In the genomic region with DNA sequence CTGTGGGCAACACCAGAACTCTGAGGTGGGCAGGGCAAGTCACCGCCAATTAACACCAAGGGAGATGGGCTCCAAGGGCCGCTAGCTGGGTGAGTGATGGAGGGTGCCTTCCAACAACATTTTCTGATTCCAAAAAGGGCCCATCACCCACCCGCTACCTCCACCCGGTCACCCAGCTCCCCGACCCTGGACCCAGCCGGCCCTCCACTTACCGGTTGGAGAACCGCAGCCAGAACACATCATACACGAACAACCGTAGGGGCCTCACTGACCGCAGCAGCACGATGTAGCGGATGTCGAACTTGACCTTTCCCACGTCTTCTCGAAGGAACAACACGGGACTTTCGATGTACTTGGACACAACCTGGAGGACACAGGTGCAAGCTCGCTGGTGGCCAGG, we compare ENCODE assay signal across 14 cellular contexts.
"Had no signal": no experiment of that assay in that cellular context is flagged by ENCODE, and none has a peak within 500 bp of the region (broad histone marks: within the 10 kb centered on the region; RNA-seq: fewer than 3 reads in every experiment).

No MANE protein-coding gene starts in this region.

- H3K27ac ChIP-seq: epithelial cell of prostate, foreskin keratinocyte, heart left ventricle, psoas muscle had no signal

- H3K9me3 ChIP-seq: heart left ventricle, psoas muscle, tibial nerve had no signal

- H3K4me1 ChIP-seq: foreskin keratinocyte, psoas muscle, tibial nerve had no signal

- H3K27me3 ChIP-seq: foreskin keratinocyte, heart left ventricle, tibial nerve had no signal

- DNase-seq: effector memory CD8-positive, alpha-beta T cell; foreskin keratinocyte; hippocampal formation; kidney glomerular epithelial cell; mesendoderm; naive thymus-derived CD4-positive, alpha-beta T cell; nephron progenitor cell; retina; stimulated activated CD4-positive, alpha-beta T cell treated with anti-CD3 and anti-CD28 coated beads, Interleukin-2, amount 100 ng/mL, for 48 hours; stimulated activated naive CD4-positive, alpha-beta T cell treated with Interleukin-2 at 50 U/mL for 16 hours had no signal

- H3K4me3 ChIP-seq: heart left ventricle, psoas muscle, tibial nerve had no signal
